ENCODE assay signal across 25 cellular contexts in genomic region chr14:85071447-85071846, GRCh38.
"Had no signal": no experiment of that assay in that cellular context is flagged by ENCODE, and none has a peak within 500 bp of the region (broad histone marks: within the 10 kb centered on the region; RNA-seq: fewer than 3 reads in every experiment).

No MANE protein-coding gene starts in this region.

- DNase-seq: activated CD4-positive, alpha-beta T cell treated with anti-CD3 and anti-CD28 coated beads for 36 hours; activated CD8-positive, alpha-beta memory T cell treated with anti-CD3 and anti-CD28 coated beads, Interleukin-2, amount 50 U/mL, for 4 hours; activated CD8-positive, alpha-beta T cell treated with anti-CD3 and anti-CD28 coated beads for 36 hours; activated gamma-delta T cell treated with Interleukin-2 at 50 U/mL for 16 hours; activated naive CD4-positive, alpha-beta T cell treated with anti-CD3 and anti-CD28 coated beads, Interleukin-2, amount 10 ng/mL, durations not matched to agents 7 days and 5 days; activated naive CD8-positive, alpha-beta T cell treated with anti-CD3 and anti-CD28 coated beads for 36 hours; activated T-cell treated with anti-CD3 and anti-CD28 coated beads, Interleukin-2, amount 50 U/mL, for 72 hours; Kasumi-1; KBM-7; NCI-H1048; NCI-H146; NCI-H187 treated with DMSO at 0.1 percent for 48 hours; NCI-H2081 treated with DMSO at 0.1 percent for 48 hours; NCI-H2227 treated with DMSO at 0.1 percent for 48 hours; NCI-H446 treated with DMSO at 0.1 percent for 48 hours; NCI-H524 treated with DMSO at 0.1 percent for 48 hours; NCI-H82; NK-92 treated with Interleukin-12 subunit alpha and Interleukin-12 subunit beta, amount 100 ng/mL, for 24 hours; OCI-M1; RPMI8226; SK-N-SH; T-helper 1 cell; WERI-Rb-1 had no signal

- H3K4me2 ChIP-seq: SK-N-SH had no signal

- ATAC-seq: activated CD4-positive, alpha-beta T cell treated with anti-CD3 and anti-CD28 coated beads for 36 hours; activated CD8-positive, alpha-beta T cell treated with anti-CD3 and anti-CD28 coated beads for 36 hours; activated T-cell treated with anti-CD3 and anti-CD28 coated beads, Interleukin-2, amount 50 U/mL, for 72 hours; Panc1; Right ventricle myocardium inferior had no signal

- H3K36me3 ChIP-seq: WERI-Rb-1 had no signal

- H3K9ac ChIP-seq: SK-N-SH had no signal

- H3K27ac ChIP-seq: WERI-Rb-1 had no signal

- H3K9me3 ChIP-seq: SK-N-SH had no signal
